ENCODE assay signal across 9 cellular contexts in genomic region chr17:16987830-16988601, GRCh38. TPM values are rescaled to one million over a fixed set of nuclear protein-coding genes. Genes with fewer than 3 reads are reported as not detected.
A peak's percentile ranks its signal among the peaks of the same experiment; 100 is the strongest.
DNase-seq lines count a peak whose midpoint lies in the region; ATAC-seq lines count a peak whose summit lies in the region.
"Had no signal": no experiment of that assay in that cellular context is flagged by ENCODE, and none has a peak within 500 bp of the region (broad histone marks: within the 10 kb centered on the region; RNA-seq: fewer than 3 reads in every experiment).

No MANE protein-coding gene starts in this region.

- H3K27ac ChIP-seq in ACC112 (ENCODE audit: low read depth, low read length) (no peak overlapping the region), right cardiac atrium (ENCODE audit: low read length) (no peak overlapping the region)
- H3K27ac ChIP-seq: ovary had no signal

- no peaks in the 10 kb centered on the region for H3K36me3 ChIP-seq in ACC112 (ENCODE audit: insufficient read depth, low read length)
- H3K36me3 ChIP-seq: ovary had no signal

- H3K4me3 ChIP-seq in ACC112 (ENCODE audit: low read depth, low read length), result no peak overlapping the region
- H3K4me3 ChIP-seq in right cardiac atrium (ENCODE audit: low read length), result no peak overlapping the region
- H3K4me3 ChIP-seq: ovary had no signal

- ATAC-seq in GM18909 (IDR thresholded peaks at IDR 0.05; ENCODE audit: poor library complexity, unreplicated experiment) (peak; percentile 74), HG03064 (IDR thresholded peaks at IDR 0.05; ENCODE audit: low read depth, unreplicated experiment) (peak; percentile 53), right cardiac atrium (peak; percentile 71 to 77)

- no peaks in the 10 kb centered on the region for H3K79me2 ChIP-seq in ACC112 (ENCODE audit: control insufficient read depth, insufficient read depth, low read length, unreplicated experiment)

- 30% methylated on average over 11 of the region's 11 CpGs for WGBS in right cardiac atrium

- peak overlapping the region; percentile 58 for H2AFZ ChIP-seq in ACC112 (ENCODE audit: low read length, unreplicated experiment)

- H3K27me3 ChIP-seq in ACC112 (ENCODE audit: insufficient read depth, low read length) (no peaks in the 10 kb centered on the region), right cardiac atrium (ENCODE audit: control insufficient read depth, insufficient read depth) (no peaks in the 10 kb centered on the region)
- H3K27me3 ChIP-seq: ovary had no signal

- peaks cover 16% of the 10 kb centered on the region for H3K4me1 ChIP-seq in ACC112 (ENCODE audit: control insufficient read depth, insufficient read depth, low read length, unreplicated experiment)
- no peaks in the 10 kb centered on the region for H3K4me1 ChIP-seq in right cardiac atrium (ENCODE audit: control insufficient read depth, insufficient read depth, low read length)

- DNase-seq in RPMI8226 (peak; percentile 94), right cardiac atrium (peak; percentile 73 to 89 (median 89)), NCI-H2227 (lab: John Stamatoyannopoulos, UW; ENCODE audit: unreplicated experiment) (no peak)
- DNase-seq in activated naive CD4-positive, alpha-beta T cell treated with Interleukin-2 at 50 U/mL for 16 hours, result peak; percentile 68
- DNase-seq in stimulated activated CD4-positive, alpha-beta T cell treated with anti-CD3 and anti-CD28 coated beads, Interleukin-12 subunit alpha, Interleukin-12 subunit beta, amount 100 ng/mL, for 48 hours (ENCODE audit: low read depth in 2 of 3, low spot score in 1 of 3), result peak; percentile 41 to 61 (median 47)

- H3K9me3 ChIP-seq in right cardiac atrium (ENCODE audit: control insufficient read depth, low read length), result no peaks in the 10 kb centered on the region
- H3K9me3 ChIP-seq: ovary had no signal

- intact Hi-C loops in right cardiac atrium (cut with DNase I), result no loop called here

RNA-seq across cellular contexts. Expression of gene TNFRSF13B, which starts 16.1 kb away (rescaled TPM):
- not detected for total RNA-seq in right cardiac atrium
- not detected for polyA plus RNA-seq in right cardiac atrium
- total RNA-seq: ovary had no signal

RNA-seq across cellular contexts. Expression of gene MPRIP, which starts 54.2 kb away (rescaled TPM):
- total RNA-seq in right cardiac atrium, result 100 to 1,000 TPM; 295 to 331 (median 321) TPM
- polyA plus RNA-seq in right cardiac atrium, result 228 TPM
